In genomic region chr1:10253149-10253548, GRCh38 we compare ENCODE assay signal across 17 cellular contexts. TPM values are rescaled to one million over a fixed set of nuclear protein-coding genes. Genes with fewer than 3 reads are reported as not detected.
DNase-seq lines count a peak whose midpoint lies in the region; ATAC-seq and TF ChIP-seq lines count a peak whose summit lies in the region.
"Had no signal": no experiment of that assay in that cellular context is flagged by ENCODE, and none has a peak within 500 bp of the region (broad histone marks: within the 10 kb centered on the region; RNA-seq: fewer than 3 reads in every experiment).

No MANE protein-coding gene starts in this region.

- H3K27ac Mint-ChIP-seq in chondrocyte (ENCODE audit: unreplicated experiment) = peak overlapping the region; percentile 95
- H3K27ac Mint-ChIP-seq in neural progenitor cell = peak overlapping the region; percentile 78

- peaks cover 0 to 12% of the 10 kb centered on the region in 2 experiments for H3K36me3 ChIP-seq in SK-N-SH (replicated peaks in 1 of 2; ENCODE audit: control insufficient read depth in 1 of 2, insufficient read depth in 2 of 2, low read length in 1 of 2)
- no peaks in the 10 kb centered on the region for H3K36me3 ChIP-seq in neural progenitor cell
- no peaks in the 10 kb centered on the region for H3K36me3 ChIP-seq in thoracic aorta

- CTCF ChIA-PET in SK-N-SH (lab: Yijun Ruan, JAX) = interaction anchor here (1.5 kb wide), 1 partner anchor 8 kb away, joined by 3 read pairs; no protein-coding TSS in a partner anchor
- CTCF ChIA-PET in HEK293T (lab: Yijun Ruan, JAX) = no interaction called here

- TF ChIP-seq EP300 in SK-N-SH (IDR thresholded peaks at IDR 0.05; ENCODE audit: borderline replicate concordance in 1 of 2, low read depth in 1 of 2, low read length in 1 of 2) = no peak

- TF ChIP-seq CTCF in SK-N-SH (IDR thresholded peaks at IDR 0.05) (no peak), chondrocyte (IDR thresholded peaks at IDR 0.05) (no peak), neural progenitor cell (IDR thresholded peaks at IDR 0.05) (no peak), thoracic aorta (IDR thresholded peaks at IDR 0.05) (no peak)

- H3K4me1 Mint-ChIP-seq in chondrocyte (ENCODE audit: low read depth) = peaks cover 30% of the 10 kb centered on the region
- H3K4me1 Mint-ChIP-seq in neural progenitor cell = peaks cover 19% of the 10 kb centered on the region

- H3K9me3 ChIP-seq in SK-N-SH (no peaks in the 10 kb centered on the region), neural progenitor cell (ENCODE audit: low read depth) (no peaks in the 10 kb centered on the region), thoracic aorta (no peaks in the 10 kb centered on the region)

- H3K27me3 Mint-ChIP-seq in chondrocyte (ENCODE audit: low read depth) (no peaks in the 10 kb centered on the region), neural progenitor cell (ENCODE audit: insufficient read depth, low read depth) (peaks cover 2% of the 10 kb centered on the region)
- H3K27me3 Mint-ChIP-seq: CD4-positive, alpha-beta memory T cell had no signal

- H3K27ac ChIP-seq in SK-N-SH (ENCODE audit: low read depth in 2 of 2, low read length in 1 of 2) (peak overlapping the region in 1 of 2 experiments; percentile 78; a peak in 2 of 4 replicates), neural progenitor cell (no peak overlapping the region), thoracic aorta (peak overlapping the region; percentile 27 to 69)
- H3K27ac ChIP-seq: 22Rv1 had no signal

- no peak for DNase-seq in SK-N-SH
- no peak for DNase-seq in chondrocyte (ENCODE audit: low spot score)
- DNase-seq in neural progenitor cell (ENCODE audit: low spot score) = no peak
- no peak for DNase-seq in thoracic aorta (ENCODE audit: low spot score)
- no peak for DNase-seq in HEK293T (ENCODE audit: extremely low spot score)
- DNase-seq in posterior cingulate gyrus = no peak
- DNase-seq: activated CD4-positive, alpha-beta T cell treated with anti-CD3 and anti-CD28 coated beads for 1 hour; activated CD8-positive, alpha-beta memory T cell treated with anti-CD3 and anti-CD28 coated beads, Interleukin-2, amount 50 U/mL, for 4 hours; activated naive CD4-positive, alpha-beta T cell treated with anti-CD3 and anti-CD28 coated beads, Interleukin-2, amount 50 U/mL, for 16 hours; Kasumi-1; left colon; NCI-H526 treated with DMSO at 0.1 percent for 48 hours had no signal

- H3F3A ChIP-seq in SK-N-SH (replicated peaks; ENCODE audit: insufficient read depth) (peaks cover 27% of the 10 kb centered on the region), neural progenitor cell (ENCODE audit: low read depth) (peaks cover 11% of the 10 kb centered on the region)

- H3K4me3 Mint-ChIP-seq in chondrocyte (ENCODE audit: unreplicated experiment) (no peak overlapping the region), neural progenitor cell (no peak overlapping the region)
- H3K4me3 Mint-ChIP-seq: CD4-positive, alpha-beta memory T cell; neural crest cell had no signal

- no peaks in the 10 kb centered on the region for H3K9me2 ChIP-seq in SK-N-SH

- H3K4me3 ChIP-seq in SK-N-SH (ENCODE audit: low read depth in 2 of 2, low read length in 1 of 2) = no peak overlapping the region
- H3K4me3 ChIP-seq in neural progenitor cell = no peak overlapping the region
- no peak overlapping the region for H3K4me3 ChIP-seq in thoracic aorta

- H3K4me1 ChIP-seq in SK-N-SH (ENCODE audit: control insufficient read depth in 1 of 2, insufficient read depth in 2 of 2, low read depth in 1 of 2, low read length in 1 of 2) (peaks cover 0 to 10% of the 10 kb centered on the region in 2 experiments; a peak in 1 of 4 replicates), neural progenitor cell (peaks cover 3% of the 10 kb centered on the region), thoracic aorta (ENCODE audit: control insufficient read depth in 1 of 2, low read depth in 2 of 2) (peaks cover 18 to 36% of the 10 kb centered on the region in 2 donors)

- H3K79me2 ChIP-seq in SK-N-SH (ENCODE audit: insufficient read depth) = peaks cover 89% of the 10 kb centered on the region
- peaks cover 82% of the 10 kb centered on the region for H3K79me2 ChIP-seq in neural progenitor cell (ENCODE audit: low read depth)

- intact Hi-C loops in posterior cingulate gyrus (cut with DNase I) = no loop called here

- POLR2A ChIA-PET in SK-N-SH (lab: Yijun Ruan, JAX) (no interaction called here), HEK293T (lab: Yijun Ruan, JAX) (interaction anchor here (0.8 to 1.0 kb wide), 2 partner anchors 43 kb away, joined by 3 to 4 read pairs; partner anchors contain the start of gene KIF1B)

- WGBS in SK-N-SH (ENCODE audit: low lambda C conversion rate) = 92% methylated on average over 1 of the region's 1 CpG

- H3K4me2 ChIP-seq in SK-N-SH (peak overlapping the region; percentile 6; the same call in 1 of the 2 replicates), neural progenitor cell (no peak overlapping the region)

- H3K9ac ChIP-seq in SK-N-SH (no peak overlapping the region), neural progenitor cell (no peak overlapping the region)

- no peak for ATAC-seq in SK-N-SH treated with all-trans-retinoic acid at 6 μM for 48 hours
- no peak for ATAC-seq in thoracic aorta (ENCODE audit: insufficient number of reproducible peaks, low FRiP score, low read depth)
- no peak for ATAC-seq in HG02678 (IDR thresholded peaks at IDR 0.05; ENCODE audit: unreplicated experiment)

- H2AFZ ChIP-seq in SK-N-SH (ENCODE audit: low read depth) = no peak overlapping the region
- H2AFZ ChIP-seq in neural progenitor cell (replicated peaks) = no peak overlapping the region

- H3K36me3 Mint-ChIP-seq in chondrocyte (ENCODE audit: low read depth) (peaks cover 2% of the 10 kb centered on the region), neural progenitor cell (peaks cover 16% of the 10 kb centered on the region)

- H3K9me3 Mint-ChIP-seq in chondrocyte (ENCODE audit: low read depth) = no peaks in the 10 kb centered on the region
- no peaks in the 10 kb centered on the region for H3K9me3 Mint-ChIP-seq in neural progenitor cell
- H3K9me3 Mint-ChIP-seq: CD4-positive, alpha-beta memory T cell had no signal

- H4K20me1 ChIP-seq in SK-N-SH (ENCODE audit: insufficient read depth) (peaks cover 43% of the 10 kb centered on the region), neural progenitor cell (ENCODE audit: low read depth) (peaks cover 38% of the 10 kb centered on the region)

- H3K27me3 ChIP-seq in SK-N-SH (ENCODE audit: insufficient read depth) (no peaks in the 10 kb centered on the region), neural progenitor cell (no peaks in the 10 kb centered on the region), thoracic aorta (replicated peaks; ENCODE audit: insufficient read depth) (no peaks in the 10 kb centered on the region)

- TF ChIP-seq RAD21 in SK-N-SH (IDR thresholded peaks at IDR 0.05; ENCODE audit: low read length) = no peak

TF ChIP-seq in SK-N-SH, 30 proteins besides CTCF, POLR2A, EP300 and RAD21:
- TF ChIP-seq NFIC (IDR thresholded peaks at IDR 0.05; ENCODE audit: borderline replicate concordance) = no peak
- TF ChIP-seq MXI1 (IDR thresholded peaks at IDR 0.05; ENCODE audit: low read depth, low read length) = no peak

TF ChIP-seq in SK-N-SH treated with all-trans-retinoic acid at 6 μM for 48 hours, 23 proteins besides CTCF, POLR2A, EP300 and RAD21 (continues in another document):
- TF ChIP-seq ESRRG (CRISPR knock-in tag; IDR thresholded peaks at IDR 0.05) (no peak), TCF4 (CRISPR knock-in tag; IDR thresholded peaks at IDR 0.05; ENCODE audit: borderline replicate concordance) (no peak), ZFP30 (CRISPR knock-in tag; IDR thresholded peaks at IDR 0.05) (no peak), ZFP3 (CRISPR knock-in tag; IDR thresholded peaks at IDR 0.05) (no peak), CREB5 (CRISPR knock-in tag; IDR thresholded peaks at IDR 0.05; ENCODE audit: low read depth) (no peak), OSR1 (CRISPR knock-in tag; IDR thresholded peaks at IDR 0.05) (no peak)

TF ChIP-seq in HEK293T, 16 proteins besides CTCF, POLR2A, EP300 and RAD21:
- TF ChIP-seq FOXM1 (IDR thresholded peaks at IDR 0.05; ENCODE audit: borderline replicate concordance) (no peak), SP1 (IDR thresholded peaks at IDR 0.05) (no peak), L3MBTL2 (conservative IDR thresholded peaks at IDR 0.05) (no peak)

RNA-seq across cellular contexts. Expression of gene KIF1B, which starts 42.8 kb away (rescaled TPM):
- polyA plus RNA-seq in SK-N-SH (2012; rRNA removed) = 6.8 and 8.8 TPM in 2 replicates
- 7.4 and 7.7 TPM in 2 replicates for polyA plus RNA-seq in SK-N-SH (2012; cell fraction: cytosol; rRNA removed)
- polyA plus RNA-seq in SK-N-SH (2012; cell fraction: nucleus; rRNA removed) = 7.6 and 12.3 TPM in 2 replicates
- 48.8 to 49.4 TPM (median 48.9 TPM) in 3 replicates for total RNA-seq in chondrocyte
- total RNA-seq in neural progenitor cell (ENCODE audit: low replicate concordance) = 49.8 and 52.0 TPM in 2 replicates
- total RNA-seq in thoracic aorta = 10 to 100 TPM; 40.1 to 64.3 TPM
